In genomic region chr12:92133795-92134637, GRCh38 we compare ENCODE assay signal across 1 cellular context.
TF ChIP-seq lines count a peak whose summit lies in the region.

No MANE protein-coding gene starts in this region.

TF ChIP-seq in GM23338, 12 proteins besides CTCF, POLR2A, EP300 and RAD21 (continued from another document):
- no peak for TF ChIP-seq ZNF462 (CRISPR knock-in tag; IDR thresholded peaks at IDR 0.05)
